ENCODE assay signal across 8 cellular contexts in genomic region chr20:47351643-47352331, GRCh38. TPM values are rescaled to one million over a fixed set of nuclear protein-coding genes. Genes with fewer than 3 reads are reported as not detected.
DNase-seq lines count a peak whose midpoint lies in the region; ATAC-seq and TF ChIP-seq lines count a peak whose summit lies in the region.

No MANE protein-coding gene starts in this region.

- POLR2A ChIA-PET in naive thymus-derived CD4-positive, alpha-beta T cell (lab: Charles Lee) = interaction anchor here (1.0 to 1.4 kb wide), 4 partner anchors 9 to 43 kb away, joined by 3 to 4 read pairs (median 4); no protein-coding TSS in a partner anchor

- peaks cover 3 to 36% (median 7%) of the 10 kb centered on the region in 5 donors for H3K36me3 Mint-ChIP-seq in naive thymus-derived CD4-positive, alpha-beta T cell
- H3K36me3 Mint-ChIP-seq in stimulated activated memory B cell treated with anti-CD40 and anti-IgM and Interleukin-4, amounts not matched to agents 10 μg/mL and 1 μg/mL and 100 μg/mL, for 72 hours = peaks cover 12% of the 10 kb centered on the region

- H3K27ac ChIP-seq in DOHH2 (ENCODE audit: low read depth, low read length) = peak overlapping the region; percentile 93
- peak overlapping the region; percentile 95 to 97 for H3K27ac ChIP-seq in coronary artery
- H3K27ac ChIP-seq in naive thymus-derived CD4-positive, alpha-beta T cell (ENCODE audit: low read depth, low read length) = peak overlapping the region; percentile 86

- no peaks in the 10 kb centered on the region for H3K9me3 Mint-ChIP-seq in naive thymus-derived CD4-positive, alpha-beta T cell
- H3K9me3 Mint-ChIP-seq in stimulated activated memory B cell treated with anti-CD40 and anti-IgM and Interleukin-4, amounts not matched to agents 10 μg/mL and 1 μg/mL and 100 μg/mL, for 72 hours = no peaks in the 10 kb centered on the region

- H3K4me1 ChIP-seq in DOHH2 (ENCODE audit: control insufficient read depth, low read length) = peaks cover 81% of the 10 kb centered on the region
- peaks cover 62 to 79% of the 10 kb centered on the region in 2 donors for H3K4me1 ChIP-seq in naive thymus-derived CD4-positive, alpha-beta T cell (ENCODE audit: control insufficient read depth in 2 of 2, insufficient read depth in 2 of 2, low read length in 2 of 2)

- CTCF ChIA-PET in naive thymus-derived CD4-positive, alpha-beta T cell (lab: Charles Lee) = interaction anchor here (0.5 to 4.6 kb wide), 5 partner anchors 16 to 269 kb away, joined by 3 to 21 read pairs (median 4); no protein-coding TSS in a partner anchor

- H4K20me1 ChIP-seq in DOHH2 (ENCODE audit: control insufficient read depth, insufficient read depth, low read depth, low read length) = peaks cover 11% of the 10 kb centered on the region

- no peaks in the 10 kb centered on the region for H3K9me2 ChIP-seq in DOHH2 (replicated peaks; ENCODE audit: control insufficient read depth, low read length)

- H3K4me3 Mint-ChIP-seq in naive thymus-derived CD4-positive, alpha-beta T cell = peak overlapping the region in 1 of 10 donors; percentile 76
- H3K4me3 Mint-ChIP-seq in stimulated activated memory B cell treated with anti-CD40 and anti-IgM and Interleukin-4, amounts not matched to agents 10 μg/mL and 1 μg/mL and 100 μg/mL, for 72 hours = no peak overlapping the region

- H3F3A ChIP-seq in DOHH2 (ENCODE audit: control insufficient read depth, insufficient read depth) = peaks cover 22% of the 10 kb centered on the region

- peak overlapping the region in 1 of 9 donors; percentile 82 for H3K27ac Mint-ChIP-seq in naive thymus-derived CD4-positive, alpha-beta T cell
- H3K27ac Mint-ChIP-seq in stimulated activated memory B cell treated with anti-CD40 and anti-IgM and Interleukin-4, amounts not matched to agents 10 μg/mL and 1 μg/mL and 100 μg/mL, for 72 hours = no peak overlapping the region

- peaks cover 85% of the 10 kb centered on the region for H3K36me3 ChIP-seq in DOHH2 (ENCODE audit: control insufficient read depth, low read length)
- peaks cover 6 to 10% (median 9%) of the 10 kb centered on the region in 3 experiments for H3K36me3 ChIP-seq in naive thymus-derived CD4-positive, alpha-beta T cell (ENCODE audit: control insufficient read depth in 2 of 3, insufficient read depth in 3 of 3, low read length in 3 of 3)

- peak; percentile 78 to 83 for DNase-seq in NCI-H526 (lab: John Stamatoyannopoulos, UW)
- no peak for DNase-seq in coronary artery (ENCODE audit: low spot score)
- peak in 1 of 9 donors; percentile 13 for DNase-seq in naive thymus-derived CD4-positive, alpha-beta T cell
- no peak for DNase-seq in stimulated activated naive CD4-positive, alpha-beta T cell treated with Interleukin-2 at 50 U/mL for 16 hours (lab: John Stamatoyannopoulos, UW)
- no peak for DNase-seq in putamen (ENCODE audit: low spot score)

- H3K79me2 ChIP-seq in DOHH2 (ENCODE audit: control insufficient read depth, low read length) = peaks cover 99% of the 10 kb centered on the region

- peak overlapping the region; percentile 92 for H3K4me2 ChIP-seq in DOHH2 (ENCODE audit: low read length)

- H3K9me3 ChIP-seq in DOHH2 (ENCODE audit: control insufficient read depth, insufficient read depth, low read length) = no peaks in the 10 kb centered on the region
- no peaks in the 10 kb centered on the region for H3K9me3 ChIP-seq in naive thymus-derived CD4-positive, alpha-beta T cell (ENCODE audit: control insufficient read depth in 2 of 3, low read length in 3 of 3)

- no peaks in the 10 kb centered on the region for H3K27me3 Mint-ChIP-seq in naive thymus-derived CD4-positive, alpha-beta T cell
- no peaks in the 10 kb centered on the region for H3K27me3 Mint-ChIP-seq in stimulated activated memory B cell treated with anti-CD40 and anti-IgM and Interleukin-4, amounts not matched to agents 10 μg/mL and 1 μg/mL and 100 μg/mL, for 72 hours

- ATAC-seq in naive thymus-derived CD4-positive, alpha-beta T cell = no peak
- ATAC-seq in stimulated activated memory B cell treated with anti-CD40 and anti-IgM and Interleukin-4, amounts not matched to agents 10 μg/mL and 1 μg/mL and 100 μg/mL, for 72 hours = no peak
- ATAC-seq in GM18868 (IDR thresholded peaks at IDR 0.05; ENCODE audit: unreplicated experiment) = no peak

- H3K4me3 ChIP-seq in DOHH2 (ENCODE audit: low read length) (peak overlapping the region; percentile 89), coronary artery (peak overlapping the region; percentile 58)
- H3K4me3 ChIP-seq in naive thymus-derived CD4-positive, alpha-beta T cell (ENCODE audit: low read length) = peak overlapping the region; percentile 35

- TF ChIP-seq CTCF in DOHH2 (IDR thresholded peaks at IDR 0.05; ENCODE audit: low read depth, low read length, poor library complexity, severe bottlenecking) = no peak
- TF ChIP-seq CTCF in coronary artery (IDR thresholded peaks at IDR 0.05) = no peak

- intact Hi-C loops in naive thymus-derived CD4-positive, alpha-beta T cell (cut with micrococcal nuclease) = loop anchor here (2.0 to 10.0 kb wide), 5 partner anchors 13 to 987 kb away; partner anchors contain the start of gene TP53RK (in 2 of the 2)

- H3K27me3 ChIP-seq in DOHH2 (ENCODE audit: control insufficient read depth, low read length) = no peaks in the 10 kb centered on the region
- H3K27me3 ChIP-seq in naive thymus-derived CD4-positive, alpha-beta T cell (ENCODE audit: control insufficient read depth in 2 of 2, insufficient read depth in 2 of 2, low read length in 2 of 2) = no peaks in the 10 kb centered on the region

- H3K4me1 Mint-ChIP-seq in naive thymus-derived CD4-positive, alpha-beta T cell = peaks cover 6 to 48% (median 6%) of the 10 kb centered on the region in 7 donors
- peaks cover 35% of the 10 kb centered on the region for H3K4me1 Mint-ChIP-seq in stimulated activated memory B cell treated with anti-CD40 and anti-IgM and Interleukin-4, amounts not matched to agents 10 μg/mL and 1 μg/mL and 100 μg/mL, for 72 hours

RNA-seq across cellular contexts. Expression of gene ZMYND8, which starts 4.7 kb away (rescaled TPM):
- total RNA-seq in naive thymus-derived CD4-positive, alpha-beta T cell = 10 to 100 TPM; 54.5 to 83.0 (median 68.5) TPM
- polyA plus RNA-seq in naive thymus-derived CD4-positive, alpha-beta T cell = 10 to 100 TPM; 12.7 to 28.7 TPM

Comparison
In these comparisons a context has a peak if more than half of its experiments do, and no peak if none do; other contexts are left out.
1. H3K4me3 ChIP-seq: peak in every context shown above with its lines; median percentile 89 in DOHH2; 58 in coronary artery; 35 in naive thymus-derived CD4-positive, alpha-beta T cell.
2. DNase-seq: peak in NCI-H526 (2 of 2); none in coronary artery (single experiment), stimulated activated naive CD4-positive, alpha-beta T cell treated with Interleukin-2 at 50 U/mL for 16 hours (single experiment) and putamen (single experiment).
3. Peak in every context shown above with its lines, with median percentiles within 50 percentile points of each other: H3K27ac ChIP-seq.